Comparison of ENCODE assay signal across 19 cellular contexts in the genomic region with DNA sequence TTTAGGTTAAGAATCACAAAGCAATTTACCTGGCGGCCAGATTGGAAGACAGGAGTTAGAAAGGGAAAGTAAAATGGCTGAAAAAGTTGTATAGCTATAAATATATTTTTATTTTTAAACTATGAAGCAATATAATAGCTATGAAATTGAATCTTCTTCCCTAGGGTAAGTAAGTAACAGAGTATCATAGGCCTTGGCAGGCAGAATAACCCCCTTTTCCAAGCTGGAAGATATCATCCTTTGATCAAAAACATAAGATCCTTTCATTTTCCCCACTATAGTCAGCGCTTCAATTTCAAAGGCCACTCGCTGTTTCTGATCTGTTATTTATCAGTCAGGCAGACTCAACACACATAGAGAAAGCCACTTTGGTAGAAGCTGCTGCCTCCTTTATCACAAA.
DNase-seq lines count a peak whose midpoint lies in the region; ATAC-seq and TF ChIP-seq lines count a peak whose summit lies in the region.
"Had no signal": no experiment of that assay in that cellular context is flagged by ENCODE, and none has a peak within 500 bp of the region (broad histone marks: within the 10 kb centered on the region; RNA-seq: fewer than 3 reads in every experiment).

No MANE protein-coding gene starts in this region.

- CTCF ChIA-PET in MCF 10A (lab: Yijun Ruan, JAX), result interaction anchor here (0.8 kb wide), 1 partner anchor 12 kb away, joined by 3 read pairs; no protein-coding TSS in a partner anchor

- no peak overlapping the region for H3K9ac ChIP-seq in endocrine pancreas (ENCODE audit: control insufficient read depth, insufficient read depth, low read length)

- no peaks in the 10 kb centered on the region for H3K9me3 Mint-ChIP-seq in MCF 10A (ENCODE audit: unreplicated experiment)
- H3K9me3 Mint-ChIP-seq in chondrocyte (ENCODE audit: low read depth), result no peaks in the 10 kb centered on the region
- H3K9me3 Mint-ChIP-seq: activated naive CD4-positive, alpha-beta T cell treated with anti-CD3 and anti-CD28 coated beads, Interleukin-2, amount 10 ng/mL, durations not matched to agents 7 days and 5 days; stimulated activated naive CD8-positive, alpha-beta T cell treated with anti-CD3 and anti-CD28 coated beads, Interleukin-15, Interleukin-2, amounts not matched to agents 100 ng/mL and 50 ng/mL, for 24 hours had no signal

- H3K9me3 ChIP-seq in breast epithelium (no peaks in the 10 kb centered on the region), endocrine pancreas (ENCODE audit: control insufficient read depth, low read length) (no peaks in the 10 kb centered on the region), ovary (no peaks in the 10 kb centered on the region)
- H3K9me3 ChIP-seq: Peyer's patch had no signal

- intact Hi-C loops in breast epithelium (cut with DNase I; ENCODE audit: low total_unique reads), result no loop called here
- intact Hi-C loops in MCF 10A (cut with micrococcal nuclease), result no loop called here
- intact Hi-C loops in ovary (cut with DNase I), result no loop called here

- POLR2A ChIA-PET in MCF 10A (lab: Yijun Ruan, JAX), result no interaction called here

- WGBS in ovary, 3 donors, result 34 to 38% (median 36%) methylated on average over 3 of the region's 3 CpGs

- no peak for TF ChIP-seq EP300 in ovary (IDR thresholded peaks at IDR 0.05)

- H3K4me3 ChIP-seq in breast epithelium (peak overlapping the region; percentile 7 to 50 (median 19)), endocrine pancreas (ENCODE audit: control insufficient read depth, insufficient read depth, low read length) (peak overlapping the region; percentile 47), ovary (peak overlapping the region; percentile 25)

- H3K4me1 ChIP-seq in breast epithelium (no peaks in the 10 kb centered on the region), endocrine pancreas (ENCODE audit: control insufficient read depth, insufficient read depth, low read length) (no peaks in the 10 kb centered on the region), ovary (ENCODE audit: insufficient read depth) (peaks cover 4% of the 10 kb centered on the region)

- DNase-seq in breast epithelium (ENCODE audit: low spot score in 2 of 2), result no peak
- no peak for DNase-seq in MCF 10A (ENCODE audit: unreplicated experiment)
- no peak for DNase-seq in ovary
- DNase-seq in islet precursor cell, result no peak
- no peak for DNase-seq in T-helper 2 cell
- no peak for DNase-seq in chondrocyte (ENCODE audit: low spot score)
- DNase-seq: activated CD4-positive, CD25-positive, alpha-beta regulatory T cell treated with anti-CD3 and anti-CD28 coated beads, Interleukin-2, amount 50 U/mL, for 72 hours; activated naive CD4-positive, alpha-beta T cell treated with anti-CD3 and anti-CD28 coated beads, Interleukin-2, amount 10 ng/mL, durations not matched to agents 7 days and 5 days; CD4-positive, alpha-beta memory T cell; effector memory CD4-positive, alpha-beta T cell; glutamatergic neuron; NCI-H187; NCI-H524; Peyer's patch; T-cell had no signal

- no peaks in the 10 kb centered on the region for H3K36me3 ChIP-seq in breast epithelium
- H3K36me3 ChIP-seq in endocrine pancreas (ENCODE audit: control insufficient read depth, insufficient read depth, low read length), result no peaks in the 10 kb centered on the region
- no peaks in the 10 kb centered on the region for H3K36me3 ChIP-seq in ovary
- H3K36me3 ChIP-seq: Peyer's patch had no signal

- H3K27ac ChIP-seq in breast epithelium, result peak overlapping the region; percentile 57 to 73
- no peak overlapping the region for H3K27ac ChIP-seq in ovary

- no peak for ATAC-seq in GM18868 (IDR thresholded peaks at IDR 0.05; ENCODE audit: unreplicated experiment)
- ATAC-seq: T-cell had no signal

- H3K27me3 ChIP-seq in breast epithelium (no peaks in the 10 kb centered on the region), endocrine pancreas (ENCODE audit: control insufficient read depth, insufficient read depth, low read length) (no peaks in the 10 kb centered on the region), ovary (no peaks in the 10 kb centered on the region)
- H3K27me3 ChIP-seq: Peyer's patch had no signal

- H3K4me3 Mint-ChIP-seq in MCF 10A (ENCODE audit: unreplicated experiment) (no peak overlapping the region), chondrocyte (ENCODE audit: unreplicated experiment) (no peak overlapping the region)
- H3K4me3 Mint-ChIP-seq: activated naive CD4-positive, alpha-beta T cell treated with anti-CD3 and anti-CD28 coated beads, Interleukin-2, amount 10 ng/mL, durations not matched to agents 7 days and 5 days; brain; CD4-positive, alpha-beta memory T cell; stimulated activated naive CD8-positive, alpha-beta T cell treated with anti-CD3 and anti-CD28 coated beads, Interleukin-15, Interleukin-2, amounts not matched to agents 100 ng/mL and 50 ng/mL, for 24 hours; T-cell had no signal

- BruUV-seq in MCF 10A (replicated peaks; lab: Mats Ljungman, UMichigan), result no TSS peak

- H3K27ac Mint-ChIP-seq in MCF 10A (ENCODE audit: low read depth, unreplicated experiment), result no peak overlapping the region
- no peak overlapping the region for H3K27ac Mint-ChIP-seq in chondrocyte (ENCODE audit: unreplicated experiment)
- H3K27ac Mint-ChIP-seq: activated naive CD4-positive, alpha-beta T cell treated with anti-CD3 and anti-CD28 coated beads, Interleukin-2, amount 10 ng/mL, durations not matched to agents 7 days and 5 days; brain; CD4-positive, alpha-beta memory T cell; stimulated activated naive CD8-positive, alpha-beta T cell treated with anti-CD3 and anti-CD28 coated beads, Interleukin-15, Interleukin-2, amounts not matched to agents 100 ng/mL and 50 ng/mL, for 24 hours; T-cell had no signal

- no peak for TF ChIP-seq POLR2A in breast epithelium (IDR thresholded peaks at IDR 0.05)
- TF ChIP-seq POLR2A in ovary (IDR thresholded peaks at IDR 0.05), result no peak

- H3K36me3 Mint-ChIP-seq in MCF 10A (ENCODE audit: insufficient read depth, unreplicated experiment), result peaks cover 6% of the 10 kb centered on the region
- peaks cover 2% of the 10 kb centered on the region for H3K36me3 Mint-ChIP-seq in chondrocyte (ENCODE audit: low read depth)
- H3K36me3 Mint-ChIP-seq: activated naive CD4-positive, alpha-beta T cell treated with anti-CD3 and anti-CD28 coated beads, Interleukin-2, amount 10 ng/mL, durations not matched to agents 7 days and 5 days; brain; CD4-positive, alpha-beta memory T cell; T-cell had no signal

- H3K4me1 Mint-ChIP-seq in MCF 10A (ENCODE audit: insufficient read depth, unreplicated experiment), result no peaks in the 10 kb centered on the region
- H3K4me1 Mint-ChIP-seq in chondrocyte (ENCODE audit: low read depth), result no peaks in the 10 kb centered on the region
- H3K4me1 Mint-ChIP-seq: activated naive CD4-positive, alpha-beta T cell treated with anti-CD3 and anti-CD28 coated beads, Interleukin-2, amount 10 ng/mL, durations not matched to agents 7 days and 5 days; brain; CD4-positive, alpha-beta memory T cell; T-cell had no signal

- TF ChIP-seq CTCF in breast epithelium (IDR thresholded peaks at IDR 0.05) (no peak), MCF 10A (IDR thresholded peaks at IDR 0.05; ENCODE audit: unreplicated experiment) (no peak), ovary (IDR thresholded peaks at IDR 0.05) (no peak), chondrocyte (IDR thresholded peaks at IDR 0.05) (no peak)

- peaks cover 18% of the 10 kb centered on the region for H3K27me3 Mint-ChIP-seq in MCF 10A (ENCODE audit: insufficient read depth, unreplicated experiment)
- peaks cover 25% of the 10 kb centered on the region for H3K27me3 Mint-ChIP-seq in chondrocyte (ENCODE audit: low read depth)

Comparison
In these comparisons a context has a peak if more than half of its experiments do, and no peak if none do; other contexts are left out.
1. H3K27ac ChIP-seq: peak in breast epithelium (2 of 2); none in ovary (0 of 2).
2. Peak in every context shown above with its lines, with median percentiles within 50 percentile points of each other: H3K4me3 ChIP-seq.